Comparison of ENCODE assay signal across 9 cellular contexts in genomic region chr4:27692098-27692679, GRCh38.
DNase-seq lines count a peak whose midpoint lies in the region; ATAC-seq and TF ChIP-seq lines count a peak whose summit lies in the region.
"Had no signal": no experiment of that assay in that cellular context is flagged by ENCODE, and none has a peak within 500 bp of the region (broad histone marks: within the 10 kb centered on the region; RNA-seq: fewer than 3 reads in every experiment).

No MANE protein-coding gene starts in this region.

- no peaks in the 10 kb centered on the region for H3K36me3 Mint-ChIP-seq in chondrocyte (ENCODE audit: low read depth)
- H3K36me3 Mint-ChIP-seq in activated T-cell treated with anti-CD3 and anti-CD28 coated beads, Interleukin-2, amount 50 U/mL, for 4 hours (ENCODE audit: insufficient read depth) = no peaks in the 10 kb centered on the region

- ATAC-seq in GM18511 (IDR thresholded peaks at IDR 0.05; ENCODE audit: unreplicated experiment) (peak; percentile 95), HG02973 (IDR thresholded peaks at IDR 0.05; ENCODE audit: unreplicated experiment) (peak; percentile 79)
- no peak for ATAC-seq in activated T-cell treated with anti-CD3 and anti-CD28 coated beads, Interleukin-2, amount 50 U/mL, for 4 hours

- DNase-seq in AG10803 (ENCODE audit: low read depth) = peak; percentile 3
- DNase-seq in NCI-H2029 treated with DMSO at 0.1 percent for 48 hours (lab: John Stamatoyannopoulos, UW) = peak; percentile 12
- no peak for DNase-seq in chondrocyte (ENCODE audit: low spot score)
- DNase-seq in pons (ENCODE audit: low spot score) = peak; percentile 44
- no peak for DNase-seq in NCI-H2107 (lab: John Stamatoyannopoulos, UW)
- DNase-seq in activated T-cell treated with anti-CD3 and anti-CD28 coated beads, Interleukin-2, amount 50 U/mL, for 4 hours = no peak

- H3K9me3 Mint-ChIP-seq in chondrocyte (ENCODE audit: low read depth) = peaks cover 2% of the 10 kb centered on the region
- peaks cover 8% of the 10 kb centered on the region for H3K9me3 Mint-ChIP-seq in activated T-cell treated with anti-CD3 and anti-CD28 coated beads, Interleukin-2, amount 50 U/mL, for 4 hours

- no peak overlapping the region for H3K4me3 ChIP-seq in AG10803 (ENCODE audit: low read length)

- TF ChIP-seq CTCF in AG10803 (conservative IDR thresholded peaks at IDR 0.05; ENCODE audit: low read length) = peak; percentile 23; the same call in 1 of the 2 replicates
- peak; percentile 77 for TF ChIP-seq CTCF in chondrocyte (IDR thresholded peaks at IDR 0.05)

- H3K4me1 Mint-ChIP-seq in chondrocyte (ENCODE audit: low read depth) = peaks cover 8% of the 10 kb centered on the region
- no peaks in the 10 kb centered on the region for H3K4me1 Mint-ChIP-seq in activated T-cell treated with anti-CD3 and anti-CD28 coated beads, Interleukin-2, amount 50 U/mL, for 4 hours (ENCODE audit: low read depth)

- no peak overlapping the region for H3K27ac Mint-ChIP-seq in chondrocyte (ENCODE audit: unreplicated experiment)
- H3K27ac Mint-ChIP-seq: stimulated activated naive CD8-positive, alpha-beta T cell treated with anti-CD3 and anti-CD28 coated beads, Interleukin-15, Interleukin-2, amounts not matched to agents 100 ng/mL and 50 ng/mL, for 24 hours had no signal

- peaks cover 7% of the 10 kb centered on the region for H3K27me3 Mint-ChIP-seq in chondrocyte (ENCODE audit: low read depth)
- H3K27me3 Mint-ChIP-seq in activated T-cell treated with anti-CD3 and anti-CD28 coated beads, Interleukin-2, amount 50 U/mL, for 4 hours (ENCODE audit: low read depth) = no peaks in the 10 kb centered on the region
- H3K27me3 Mint-ChIP-seq: stimulated activated naive CD8-positive, alpha-beta T cell treated with anti-CD3 and anti-CD28 coated beads, Interleukin-15, Interleukin-2, amounts not matched to agents 100 ng/mL and 50 ng/mL, for 24 hours had no signal

- H3K4me3 Mint-ChIP-seq in chondrocyte (ENCODE audit: unreplicated experiment) = no peak overlapping the region
- no peak overlapping the region for H3K4me3 Mint-ChIP-seq in activated T-cell treated with anti-CD3 and anti-CD28 coated beads, Interleukin-2, amount 50 U/mL, for 4 hours
- H3K4me3 Mint-ChIP-seq: stimulated activated naive CD8-positive, alpha-beta T cell treated with anti-CD3 and anti-CD28 coated beads, Interleukin-15, Interleukin-2, amounts not matched to agents 100 ng/mL and 50 ng/mL, for 24 hours had no signal

Comparison
In these comparisons a context has a peak if more than half of its experiments do, and no peak if none do; other contexts are left out.
1. DNase-seq: peak in AG10803 (single experiment), NCI-H2029 treated with DMSO at 0.1 percent for 48 hours (single experiment) and pons (single experiment); none in chondrocyte (single experiment), NCI-H2107 (single experiment) and activated T-cell treated with anti-CD3 and anti-CD28 coated beads, Interleukin-2, amount 50 U/mL, for 4 hours (single experiment).
2. ATAC-seq: peak in GM18511 (single experiment) and HG02973 (single experiment); none in activated T-cell treated with anti-CD3 and anti-CD28 coated beads, Interleukin-2, amount 50 U/mL, for 4 hours (0 of 2).